Comparison of ENCODE assay signal across 19 cellular contexts in genomic region chr20:12040261-12040660, GRCh38.
"Had no signal": no experiment of that assay in that cellular context is flagged by ENCODE, and none has a peak within 500 bp of the region (broad histone marks: within the 10 kb centered on the region; RNA-seq: fewer than 3 reads in every experiment).

No MANE protein-coding gene starts in this region.

- ATAC-seq: esophagus mucosa; gastrocnemius medialis; heart right ventricle; sciatic nerve; stimulated activated memory B cell treated with anti-CD40 and anti-IgM and Interleukin-4, amounts not matched to agents 10 μg/mL and 1 μg/mL and 100 μg/mL, for 72 hours had no signal

- DNase-seq: dorsolateral prefrontal cortex; effector CD8-positive, alpha-beta T cell; gastrocnemius medialis; heart right ventricle; hypothalamus; kidney glomerular epithelial cell; mesendoderm; naive B cell; posterior cingulate gyrus; spleen; stimulated activated CD4-positive, alpha-beta T cell treated with anti-CD3 and anti-CD28 coated beads, Interleukin-15, amount 100 ng/mL, for 24 hours; stimulated activated CD4-positive, alpha-beta T cell treated with anti-CD3 and anti-CD28 coated beads, Interleukin-1b, Interleukin-23, amount 100 ng/mL, for 48 hours; stimulated activated CD4-positive, alpha-beta T cell treated with anti-CD3 and anti-CD28 coated beads, Interleukin-4, amount 100 ng/mL, for 24 hours; tibial artery; upper lobe of left lung; uterus had no signal
